Comparison of ENCODE assay signal across 14 cellular contexts in the genomic region with DNA sequence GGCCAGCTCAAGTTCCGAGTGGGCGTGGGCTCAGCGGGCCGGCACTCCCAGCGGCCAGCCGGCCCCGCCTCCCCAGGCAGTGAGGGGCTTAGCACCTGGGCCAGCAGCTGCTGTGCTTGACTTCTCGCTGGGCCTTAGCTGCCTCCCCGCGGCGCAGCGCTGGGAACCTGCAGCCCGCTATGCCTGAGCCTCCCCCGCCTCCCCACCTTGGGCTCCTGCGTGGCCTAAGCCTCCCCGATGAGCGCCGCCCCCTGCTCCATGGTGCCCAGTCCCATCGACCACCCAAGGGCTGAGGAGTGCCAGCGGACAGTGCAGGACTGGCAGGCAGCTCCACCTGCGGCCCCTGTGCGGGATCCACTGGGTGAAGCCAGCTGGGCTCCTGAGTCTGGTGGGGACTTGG. TPM values are rescaled to one million over a fixed set of nuclear protein-coding genes. Genes with fewer than 3 reads are reported as not detected.
"Had no signal": no experiment of that assay in that cellular context is flagged by ENCODE, and none has a peak within 500 bp of the region (broad histone marks: within the 10 kb centered on the region; RNA-seq: fewer than 3 reads in every experiment).

No MANE protein-coding gene starts in this region.

RNA-seq across cellular contexts. Expression of gene THSD7B, which starts 6.8 kb away (rescaled TPM):
- total RNA-seq: activated B cell treated with CpG ODN at 0.5 μM for 24 hours; activated CD4-positive, alpha-beta memory T cell treated with anti-CD3 and anti-CD28 coated beads for 36 hours; activated CD4-positive, alpha-beta memory T cell treated with anti-CD3 and anti-CD28 coated beads, Interleukin-2, amount 10 ng/mL, durations not matched to agents 7 days and 5 days; activated CD4-positive, alpha-beta T cell treated with anti-CD3 and anti-CD28 coated beads for 36 hours; activated CD4-positive, alpha-beta T cell treated with anti-CD3 and anti-CD28 coated beads, Interleukin-2, amount 10 ng/mL, durations not matched to agents 24 days and 14 days; activated CD4-positive, alpha-beta T cell treated with anti-CD3 and anti-CD28 coated beads, Interleukin-2, amount 10 ng/mL, durations not matched to agents 7 days and 5 days; activated CD8-positive, alpha-beta memory T cell treated with anti-CD3 and anti-CD28 coated beads for 36 hours; activated CD8-positive, alpha-beta memory T cell treated with anti-CD3 and anti-CD28 coated beads, Interleukin-2, amount 10 ng/mL, durations not matched to agents 7 days and 5 days; activated CD8-positive, alpha-beta T cell treated with anti-CD3 and anti-CD28 coated beads for 36 hours; activated CD8-positive, alpha-beta T cell treated with anti-CD3 and anti-CD28 coated beads, Interleukin-2, amount 10 ng/mL, durations not matched to agents 7 days and 5 days; T-cell; T-helper 1 cell treated with Interleukin-12 subunit alpha and Interleukin-12 subunit beta and Interleukin-4 antibody, amounts not matched to agents 30 ng/mL and 1 ng/mL, for 36 hours; T-helper 17 cell; T-helper 2 cell treated with Interferon-gamma antibody and Interleukin-4, amounts not matched to agents 100 ng/mL and 5 ng/mL, for 36 hours had no signal
